16 cellular contexts compared by ENCODE assay signal in the genomic region with DNA sequence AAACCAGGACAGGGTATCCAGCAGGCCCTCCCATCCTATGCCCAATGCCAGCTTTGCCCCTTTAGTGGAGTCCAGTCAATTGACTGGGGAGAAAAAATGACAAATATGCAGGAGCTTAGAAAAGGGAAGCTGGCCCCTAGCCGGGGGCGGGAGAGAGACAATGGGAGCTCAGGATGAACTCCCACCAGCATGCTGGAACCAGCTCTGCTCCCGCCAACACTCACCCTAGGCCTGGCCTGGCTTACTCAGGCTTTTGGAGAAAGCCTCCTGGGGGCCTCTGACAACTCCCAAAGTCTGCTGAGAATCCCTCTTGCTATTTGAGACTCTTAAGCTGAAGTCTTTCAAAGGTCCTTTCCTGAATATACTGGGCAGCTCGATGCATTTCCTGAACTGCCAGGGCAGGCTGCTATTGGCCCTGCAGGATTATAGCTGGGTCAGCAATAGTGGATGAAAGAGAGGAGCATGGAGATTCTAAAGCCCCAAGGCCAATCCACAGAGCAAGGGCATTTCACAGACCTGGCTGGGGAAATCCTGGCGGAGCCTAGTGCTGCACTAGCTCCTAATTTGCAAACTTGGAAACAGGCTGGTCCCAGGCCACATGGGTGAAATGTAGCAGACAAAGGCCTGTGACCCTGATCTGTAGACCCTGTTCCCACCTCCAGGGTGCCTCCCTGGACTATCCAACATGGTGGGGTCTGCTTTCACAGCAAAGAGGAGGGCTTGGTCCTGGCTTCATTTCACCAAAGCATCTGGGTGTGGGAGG. TPM values are rescaled to one million over a fixed set of nuclear protein-coding genes. Genes with fewer than 3 reads are reported as not detected.
A peak's percentile ranks its signal among the peaks of the same experiment; 100 is the strongest.
DNase-seq lines count a peak whose midpoint lies in the region; ATAC-seq and TF ChIP-seq lines count a peak whose summit lies in the region.
"Had no signal": no experiment of that assay in that cellular context is flagged by ENCODE, and none has a peak within 500 bp of the region (broad histone marks: within the 10 kb centered on the region; RNA-seq: fewer than 3 reads in every experiment).

No MANE protein-coding gene starts in this region.

- H3K4me3 Mint-ChIP-seq in type B pancreatic cell, result no peak overlapping the region
- no peak overlapping the region for H3K4me3 Mint-ChIP-seq in glutamatergic neuron (ENCODE audit: unreplicated experiment)
- H3K4me3 Mint-ChIP-seq: activated CD8-positive, alpha-beta memory T cell treated with anti-CD3 and anti-CD28 coated beads, Interleukin-2, amount 10 ng/mL, durations not matched to agents 7 days and 5 days; naive thymus-derived CD8-positive, alpha-beta T cell had no signal

- TF ChIP-seq CTCF in type B pancreatic cell (conservative IDR thresholded peaks at IDR 0.05) (no peak), glutamatergic neuron (IDR thresholded peaks at IDR 0.05; ENCODE audit: partially characterized antibody, unreplicated experiment) (no peak)

- H3K9me3 ChIP-seq in NT2/D1 (ENCODE audit: insufficient read depth, low read length) (peaks cover 10% of the 10 kb centered on the region; the same call in 1 of the 2 replicates), mesodermal cell (ENCODE audit: control insufficient read depth, low read length) (no peaks in the 10 kb centered on the region)
- H3K9me3 ChIP-seq: BE2C had no signal

- DNase-seq in G401 (ENCODE audit: low spot score), result peak; percentile 26
- peak; percentile 27 for DNase-seq in NT2/D1 (ENCODE audit: low read depth, low spot score)
- peak; percentile 33 to 47 for DNase-seq in dermis microvascular lymphatic vessel endothelial cell (ENCODE audit: low read depth in 2 of 2)
- DNase-seq in type B pancreatic cell (ENCODE audit: extremely low spot score, unreplicated experiment), result no peak
- DNase-seq in NCI-H2107 treated with DMSO at 0.1 percent for 48 hours (lab: John Stamatoyannopoulos, UW; ENCODE audit: unreplicated experiment), result no peak
- no peak for DNase-seq in glutamatergic neuron
- DNase-seq: activated CD8-positive, alpha-beta memory T cell treated with anti-CD3 and anti-CD28 coated beads, Interleukin-2, amount 10 ng/mL, durations not matched to agents 7 days and 5 days; activated gamma-delta T cell; BE2C; DND-41; heart right ventricle; naive thymus-derived CD8-positive, alpha-beta T cell; NK-92 treated with Interleukin-12 subunit alpha and Interleukin-12 subunit beta, amount 100 ng/mL, for 24 hours had no signal

- H3K4me1 Mint-ChIP-seq in type B pancreatic cell (ENCODE audit: unreplicated experiment) (peaks cover 7% of the 10 kb centered on the region), glutamatergic neuron (ENCODE audit: low read depth, unreplicated experiment) (peaks cover 23% of the 10 kb centered on the region)

- H3K9me3 Mint-ChIP-seq in type B pancreatic cell (no peaks in the 10 kb centered on the region), glutamatergic neuron (ENCODE audit: unreplicated experiment) (peaks cover 13% of the 10 kb centered on the region)

- H3K9ac ChIP-seq in NT2/D1 (ENCODE audit: insufficient read length, low read depth), result peak overlapping the region; percentile 39

- peaks cover 5% of the 10 kb centered on the region for H3K36me3 ChIP-seq in NT2/D1 (ENCODE audit: insufficient read depth, insufficient read length, low read length)
- peaks cover 17% of the 10 kb centered on the region for H3K36me3 ChIP-seq in mesodermal cell (ENCODE audit: control insufficient read depth, insufficient read depth, low read length)
- H3K36me3 ChIP-seq: BE2C had no signal

- H3K27me3 ChIP-seq in NT2/D1 (ENCODE audit: insufficient read depth, insufficient read length), result no peaks in the 10 kb centered on the region
- H3K27me3 ChIP-seq: BE2C, heart right ventricle had no signal

- H3K27me3 Mint-ChIP-seq in type B pancreatic cell (no peaks in the 10 kb centered on the region), glutamatergic neuron (ENCODE audit: unreplicated experiment) (peaks cover 9% of the 10 kb centered on the region)
- H3K27me3 Mint-ChIP-seq: activated CD8-positive, alpha-beta memory T cell treated with anti-CD3 and anti-CD28 coated beads, Interleukin-2, amount 10 ng/mL, durations not matched to agents 7 days and 5 days; naive thymus-derived CD8-positive, alpha-beta T cell had no signal

- WGBS in mesodermal cell (ENCODE audit: insufficient coverage in 2 of 2), 2 experiments, result 64 to 65% methylated on average over 3 to 5 of the region's 5 CpGs

- no peak overlapping the region for H3K27ac Mint-ChIP-seq in type B pancreatic cell
- no peak overlapping the region for H3K27ac Mint-ChIP-seq in glutamatergic neuron (ENCODE audit: unreplicated experiment)
- H3K27ac Mint-ChIP-seq: activated CD8-positive, alpha-beta memory T cell treated with anti-CD3 and anti-CD28 coated beads, Interleukin-2, amount 10 ng/mL, durations not matched to agents 7 days and 5 days; naive thymus-derived CD8-positive, alpha-beta T cell had no signal

- H3K36me3 Mint-ChIP-seq in type B pancreatic cell (peaks cover 12% of the 10 kb centered on the region), glutamatergic neuron (ENCODE audit: unreplicated experiment) (peaks cover 10% of the 10 kb centered on the region)

- H3K4me1 ChIP-seq in NT2/D1 (ENCODE audit: insufficient read depth, insufficient read length) (peaks cover 11% of the 10 kb centered on the region), mesodermal cell (ENCODE audit: control insufficient read depth, insufficient read depth, low read length, poor library complexity, severe bottlenecking) (peaks cover 10% of the 10 kb centered on the region)
- H3K4me1 ChIP-seq: BE2C had no signal

- peak overlapping the region; percentile 8 for H3K27ac ChIP-seq in mesodermal cell (ENCODE audit: low read depth, low read length, severe bottlenecking)

- H3K4me3 ChIP-seq in NT2/D1 (ENCODE audit: insufficient read length, low read depth), result no peak overlapping the region
- H3K4me3 ChIP-seq in mesodermal cell (ENCODE audit: extremely low read depth, insufficient read depth, low read length, poor library complexity, severe bottlenecking), result no peak overlapping the region
- H3K4me3 ChIP-seq: GM12878, heart right ventricle had no signal

- no peak for ATAC-seq in HG03175 (IDR thresholded peaks at IDR 0.05; ENCODE audit: unreplicated experiment)
- ATAC-seq: naive thymus-derived CD8-positive, alpha-beta T cell had no signal

- in situ Hi-C loops in G401 (cut with HindIII; ENCODE audit: low sequenced_read_pairs), result no loop called here

RNA-seq across cellular contexts. Expression of gene CLSTN1, which starts 35.7 kb away (rescaled TPM):
- total RNA-seq in G401 (2014; rRNA removed; shearing (Covaris generic)), result 136 and 175 TPM in 2 replicates
- 43.8 and 61.8 TPM in 2 replicates for total RNA-seq in dermis microvascular lymphatic vessel endothelial cell
- 85.9 TPM for polyA plus RNA-seq in mesodermal cell (2013, experiment 1 of 2)
- polyA plus RNA-seq in mesodermal cell (2013, experiment 2 of 2), result 74.7 TPM
- 112 and 136 TPM in 2 replicates for total RNA-seq in type B pancreatic cell (ENCODE audit: low replicate concordance)
- 139 TPM for total RNA-seq in glutamatergic neuron (ENCODE audit: unreplicated experiment)

RNA-seq across cellular contexts. Expression of gene CTNNBIP1, which starts 50.6 kb away (rescaled TPM):
- total RNA-seq in G401 (2014; rRNA removed; shearing (Covaris generic)), result 346 and 526 TPM in 2 replicates
- total RNA-seq in dermis microvascular lymphatic vessel endothelial cell, result 33.0 and 46.5 TPM in 2 replicates
- 57.3 TPM for polyA plus RNA-seq in mesodermal cell (2013, experiment 1 of 2)
- polyA plus RNA-seq in mesodermal cell (2013, experiment 2 of 2), result 47.8 TPM
- total RNA-seq in type B pancreatic cell (ENCODE audit: low replicate concordance), result 51.8 and 54.1 TPM in 2 replicates
- 50.7 TPM for total RNA-seq in glutamatergic neuron (ENCODE audit: unreplicated experiment)

Comparison
In these comparisons a context has a peak if more than half of its experiments do, and no peak if none do; other contexts are left out.
1. DNase-seq: peak in G401 (single experiment), NT2/D1 (single experiment) and dermis microvascular lymphatic vessel endothelial cell (2 of 2); none in type B pancreatic cell (single experiment), NCI-H2107 treated with DMSO at 0.1 percent for 48 hours (single experiment) and glutamatergic neuron (single experiment).